Comparison of ENCODE assay signal across 1 cellular context in genomic region chr9:5593904-5594303, GRCh38.
TF ChIP-seq lines count a peak whose summit lies in the region.

No MANE protein-coding gene starts in this region.

TF ChIP-seq in K562, 482 proteins besides CTCF, POLR2A, EP300 and RAD21 (continued from another document):
- no peak for TF ChIP-seq ZNF655 (CRISPR knock-in tag; IDR thresholded peaks at IDR 0.05)
- no peak for TF ChIP-seq NKRF (IDR thresholded peaks at IDR 0.05; ENCODE audit: borderline replicate concordance)
- TF ChIP-seq RERE (CRISPR knock-in tag; IDR thresholded peaks at IDR 0.05; ENCODE audit: borderline replicate concordance) = no peak
- no peak for TF ChIP-seq ZNF23 (CRISPR knock-in tag; IDR thresholded peaks at IDR 0.05)
- no peak for TF ChIP-seq RFX1 (IDR thresholded peaks at IDR 0.05)
- no peak for TF ChIP-seq HDGF (IDR thresholded peaks at IDR 0.05)
- no peak for TF ChIP-seq GTF2B (IDR thresholded peaks at IDR 0.05; ENCODE audit: extremely low read depth, insufficient read length)
- no peak for TF ChIP-seq HMG20B (CRISPR knock-in tag; IDR thresholded peaks at IDR 0.05)
- peak; percentile 75 for TF ChIP-seq RAD51 (IDR thresholded peaks at IDR 0.05; ENCODE audit: borderline replicate concordance, low read depth)
- TF ChIP-seq SP1 (CRISPR knock-in tag; IDR thresholded peaks at IDR 0.05) = no peak
- TF ChIP-seq MEF2D (tag; conservative IDR thresholded peaks at IDR 0.05; ENCODE audit: low read depth) = no peak
- no peak for TF ChIP-seq RBM22 (IDR thresholded peaks at IDR 0.05; ENCODE audit: low read depth, low read length, poor library complexity, severe bottlenecking)
